In the genomic region with DNA sequence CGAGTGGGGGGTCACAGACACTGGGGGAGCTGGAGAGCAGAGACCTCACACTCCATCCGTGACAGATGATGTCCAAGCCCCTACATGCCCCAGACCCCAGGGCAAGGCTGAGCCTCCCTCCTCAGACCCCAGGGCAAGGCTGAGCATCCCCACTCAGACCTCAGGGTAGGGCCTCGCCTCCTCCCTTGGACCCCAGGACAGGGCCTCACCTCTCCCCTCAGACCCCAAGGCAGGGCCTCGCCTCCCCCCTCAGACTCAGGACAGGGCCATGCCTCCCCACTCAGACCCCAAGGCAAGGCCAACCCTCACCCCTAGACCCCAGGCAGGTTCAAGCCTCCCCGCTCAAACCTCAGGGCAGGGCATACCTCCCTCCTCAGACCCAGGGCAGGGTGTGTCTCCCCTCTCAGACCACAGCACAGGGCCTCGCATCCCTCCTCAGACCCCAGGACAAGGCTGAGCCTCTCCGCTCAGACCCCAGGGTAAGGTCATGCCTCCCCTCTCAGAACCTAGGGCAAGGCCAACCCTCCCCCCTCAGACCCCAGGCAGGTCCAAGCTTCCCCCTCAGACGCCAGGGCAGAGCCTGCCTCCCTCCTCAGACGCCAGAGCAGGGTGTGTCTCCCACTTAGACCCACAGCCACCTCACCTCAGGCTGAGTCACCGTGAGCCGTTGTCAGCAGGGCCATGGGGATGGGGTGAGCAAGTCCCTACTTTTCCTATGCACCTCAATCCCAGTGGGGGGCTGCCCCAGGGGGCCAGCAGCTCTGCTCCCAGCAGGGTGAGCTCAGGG, we compare ENCODE assay signal across 1 cellular context.
TF ChIP-seq lines count a peak whose summit lies in the region.

No MANE protein-coding gene starts in this region.

TF ChIP-seq in HCT116, 20 proteins besides CTCF, POLR2A, EP300 and RAD21 (continued from another document):
- peak; percentile 68 for TF ChIP-seq SP1 (IDR thresholded peaks at IDR 0.05; ENCODE audit: low read depth)
- TF ChIP-seq ZNF274 (IDR thresholded peaks at IDR 0.05; ENCODE audit: low read depth, low read length) = no peak
TF ChIP-seq in HCT116: peak in this region for 3.
